17 cellular contexts compared by ENCODE assay signal in the genomic region with DNA sequence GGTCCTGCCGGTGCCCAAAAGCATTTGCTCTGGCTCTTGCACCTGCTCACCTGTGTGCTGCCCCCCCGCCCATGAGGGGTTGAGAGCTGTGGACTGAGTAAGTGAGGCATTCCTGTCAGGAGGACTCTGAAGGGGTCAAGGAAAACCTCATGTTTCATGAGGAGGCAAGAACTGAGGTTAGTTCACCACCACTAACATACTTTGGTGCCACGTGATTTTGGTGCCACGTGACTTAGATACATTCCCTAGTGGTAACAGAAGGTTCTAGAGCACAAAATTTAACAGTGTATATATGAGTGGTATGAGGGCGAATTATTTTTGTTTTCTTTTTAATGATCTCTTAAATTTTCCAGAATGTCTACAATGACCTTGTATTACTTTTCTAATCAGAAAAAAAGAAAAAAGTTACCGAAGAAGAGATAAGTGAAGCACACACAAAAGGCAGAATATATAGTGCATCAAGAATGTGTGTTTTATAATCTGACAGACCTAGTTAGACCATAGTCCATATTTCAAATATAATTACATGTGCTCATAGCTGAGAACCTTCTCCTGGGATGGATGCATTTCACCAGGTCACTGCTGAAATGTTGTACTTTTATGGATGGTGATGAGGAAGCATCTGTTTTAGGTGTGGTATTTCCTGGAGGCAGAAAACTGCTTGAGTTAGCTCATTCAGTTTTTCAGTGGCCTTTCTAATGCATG. TPM values are rescaled to one million over a fixed set of nuclear protein-coding genes. Genes with fewer than 3 reads are reported as not detected.
DNase-seq lines count a peak whose midpoint lies in the region; ATAC-seq, FAIRE-seq and TF ChIP-seq lines count a peak whose summit lies in the region.
"Had no signal": no experiment of that assay in that cellular context is flagged by ENCODE, and none has a peak within 500 bp of the region (broad histone marks: within the 10 kb centered on the region; RNA-seq: fewer than 3 reads in every experiment).

No MANE protein-coding gene starts in this region.

- no peaks in the 10 kb centered on the region for H3K9me3 ChIP-seq in CD4-positive, alpha-beta T cell (ENCODE audit: control insufficient read depth, low read length)
- no peaks in the 10 kb centered on the region for H3K9me3 ChIP-seq in RWPE2 (ENCODE audit: severe bottlenecking)
- no peaks in the 10 kb centered on the region for H3K9me3 ChIP-seq in keratinocyte (ENCODE audit: control insufficient read depth, low read depth, low read length)
- H3K9me3 ChIP-seq in Caco-2 = no peaks in the 10 kb centered on the region
- no peaks in the 10 kb centered on the region for H3K9me3 ChIP-seq in psoas muscle
- H3K9me3 ChIP-seq: prostate gland had no signal

- dilution Hi-C loops in keratinocyte (cut with MboI; ENCODE audit: extremely low pct_ligation_motif_present, low sequenced_read_pairs) = no loop called here

- H3K27me3 ChIP-seq in CD4-positive, alpha-beta T cell (ENCODE audit: control insufficient read depth, insufficient read depth, low read length) = no peaks in the 10 kb centered on the region
- H3K27me3 ChIP-seq in RWPE2 (ENCODE audit: insufficient read depth, poor library complexity, severe bottlenecking) (no peaks in the 10 kb centered on the region), keratinocyte (ENCODE audit: control insufficient read depth, extremely low read depth, insufficient read depth, low read length) (no peaks in the 10 kb centered on the region), Caco-2 (replicated peaks; ENCODE audit: control insufficient read depth, insufficient read depth, low read length) (no peaks in the 10 kb centered on the region), psoas muscle (ENCODE audit: insufficient read depth in 3 of 3, low read length in 2 of 3) (peaks cover 0 to under 1% (median under 1%) of the 10 kb centered on the region in 3 donors)

- H3K9me3 Mint-ChIP-seq in CD4-positive, alpha-beta T cell = no peaks in the 10 kb centered on the region
- no peaks in the 10 kb centered on the region for H3K9me3 Mint-ChIP-seq in Caco-2 (ENCODE audit: unreplicated experiment)
- H3K9me3 Mint-ChIP-seq in stimulated activated effector memory CD8-positive, alpha-beta T cell treated with anti-CD3 and anti-CD28 coated beads, Interleukin-12 subunit alpha, Interleukin-12 subunit beta, amount 100 ng/mL, for 72 hours = no peaks in the 10 kb centered on the region

- no peak for TF ChIP-seq CTCF in CD4-positive, alpha-beta T cell (IDR thresholded peaks at IDR 0.05)
- TF ChIP-seq CTCF in RWPE2 (IDR thresholded peaks at IDR 0.05; ENCODE audit: poor library complexity, severe bottlenecking) (no peak), keratinocyte (optimal IDR thresholded peaks at IDR 0.05 in 1 of 3, IDR thresholded peaks at IDR 0.05 in 1 of 3, conservative IDR thresholded peaks at IDR 0.05 in 1 of 3; ENCODE audit: extremely low read depth in 1 of 3, insufficient read depth in 2 of 3, low read length in 3 of 3) (no peak), Caco-2 (IDR thresholded peaks at IDR 0.05; ENCODE audit: insufficient read depth in 1 of 2, low read depth in 1 of 2, low read length in 1 of 2, severe bottlenecking in 1 of 2, unreplicated experiment in 1 of 2) (no peak), psoas muscle (IDR thresholded peaks at IDR 0.05) (no peak)

- H3K4me1 Mint-ChIP-seq in CD4-positive, alpha-beta T cell (ENCODE audit: low read depth) = peaks cover 63% of the 10 kb centered on the region
- H3K4me1 Mint-ChIP-seq in Caco-2 (ENCODE audit: low read depth, unreplicated experiment) = no peaks in the 10 kb centered on the region
- H3K4me1 Mint-ChIP-seq in stimulated activated effector memory CD8-positive, alpha-beta T cell treated with anti-CD3 and anti-CD28 coated beads, Interleukin-12 subunit alpha, Interleukin-12 subunit beta, amount 100 ng/mL, for 72 hours = peaks cover 50% of the 10 kb centered on the region

- H3K79me2 ChIP-seq in keratinocyte (ENCODE audit: control insufficient read depth, insufficient read depth, low read length) = no peaks in the 10 kb centered on the region

- BruUV-seq in Caco-2 (replicated peaks; lab: Mats Ljungman, UMichigan) = no TSS peak

- H3K4me3 ChIP-seq in RWPE2 (ENCODE audit: severe bottlenecking) (no peak overlapping the region), keratinocyte (ENCODE audit: control insufficient read depth in 2 of 3, extremely low read depth in 1 of 3, insufficient read depth in 2 of 3, low read depth in 1 of 3, low read length in 3 of 3) (no peak overlapping the region), Caco-2 (ENCODE audit: low read depth, low read length) (no peak overlapping the region), psoas muscle (no peak overlapping the region)
- H3K4me3 ChIP-seq: prostate gland had no signal

- DNase-seq in A172 (ENCODE audit: low spot score) (peak; percentile 24), RWPE2 (ENCODE audit: low spot score) (no peak), keratinocyte (ENCODE audit: low read depth, low spot score) (no peak), NCI-H446 (lab: John Stamatoyannopoulos, UW) (no peak), Caco-2 (no peak), psoas muscle (no peak)
- DNase-seq in CD4-positive, alpha-beta T cell = no peak
- no peak for DNase-seq in stimulated activated effector memory CD8-positive, alpha-beta T cell treated with anti-CD3 and anti-CD28 coated beads, Interleukin-12 subunit alpha, Interleukin-12 subunit beta, amount 100 ng/mL, for 72 hours (ENCODE audit: low spot score in 2 of 2)
- DNase-seq: DMS79 treated with DMSO at 0.1 percent for 48 hours, hypothalamus, KG1, NCI-H1417, NCI-H345, substantia nigra had no signal

- no peaks in the 10 kb centered on the region for H4K20me1 ChIP-seq in keratinocyte (ENCODE audit: control insufficient read depth, extremely low read depth, insufficient read depth, low read length)

- no peak for FAIRE-seq in keratinocyte (lab: Jason Lieb, UNC)

- 84 to 89% (median 86%) methylated on average over 6 of the region's 6 CpGs for WGBS in psoas muscle, 3 donors

- H3K36me3 ChIP-seq in RWPE2 (ENCODE audit: low read depth) (no peaks in the 10 kb centered on the region; the same call in 1 of the 2 replicates), keratinocyte (ENCODE audit: control insufficient read depth in 2 of 2, extremely low read depth in 1 of 2, insufficient read depth in 2 of 2, low read length in 2 of 2) (no peaks in the 10 kb centered on the region), Caco-2 (ENCODE audit: control insufficient read depth, insufficient read depth, low read length) (no peaks in the 10 kb centered on the region), psoas muscle (ENCODE audit: insufficient read depth in 1 of 2, low read depth in 1 of 2) (no peaks in the 10 kb centered on the region)
- H3K36me3 ChIP-seq: prostate gland had no signal

- no peak for ATAC-seq in CD4-positive, alpha-beta T cell (ENCODE audit: poor library complexity)
- no peak for ATAC-seq in RWPE2 (ENCODE audit: low read depth)
- ATAC-seq in psoas muscle = no peak
- no peak for ATAC-seq in stimulated activated effector memory CD8-positive, alpha-beta T cell treated with anti-CD3 and anti-CD28 coated beads, Interleukin-12 subunit alpha, Interleukin-12 subunit beta, amount 100 ng/mL, for 72 hours
- ATAC-seq: left lobe of liver had no signal

- peaks cover 36% of the 10 kb centered on the region for H3K4me1 ChIP-seq in RWPE2 (ENCODE audit: insufficient read depth, poor library complexity, severe bottlenecking)
- H3K4me1 ChIP-seq in keratinocyte (ENCODE audit: control insufficient read depth, extremely low read depth, insufficient read depth, low read length) = peaks cover 45% of the 10 kb centered on the region
- no peaks in the 10 kb centered on the region for H3K4me1 ChIP-seq in Caco-2
- H3K4me1 ChIP-seq in psoas muscle = no peaks in the 10 kb centered on the region
- H3K4me1 ChIP-seq: prostate gland had no signal

- CTCF ChIA-PET in CD4-positive, alpha-beta T cell (lab: Charles Lee) = interaction anchor here (1.6 kb wide), 1 partner anchor 76 kb away, joined by 5 read pairs; no protein-coding TSS in a partner anchor
- CTCF ChIA-PET in Caco-2 (lab: Charles Lee) = no interaction called here

- H3K4me2 ChIP-seq in keratinocyte (ENCODE audit: control insufficient read depth, extremely low read depth, insufficient read depth, low read depth, low read length) = no peak overlapping the region

- POLR2A ChIA-PET in CD4-positive, alpha-beta T cell (lab: Charles Lee) = interaction anchor here (0.6 kb wide), 2 partner anchors 12 to 75 kb away, joined by 3 read pairs; no protein-coding TSS in a partner anchor
- POLR2A ChIA-PET in Caco-2 (lab: Charles Lee) = no interaction called here

- H2AFZ ChIP-seq in keratinocyte (ENCODE audit: control insufficient read depth, low read length) = no peak overlapping the region

- no peaks in the 10 kb centered on the region for H3K9me1 ChIP-seq in keratinocyte (ENCODE audit: control insufficient read depth, extremely low read depth, insufficient read depth, low read length)

- intact Hi-C loops in CD4-positive, alpha-beta T cell (cut with DNase I, micrococcal nuclease) = loop anchor here in 1 of 2 experiments (10.0 kb wide), 1 partner anchor 78 kb away; no protein-coding TSS in a partner anchor
- intact Hi-C loops in Caco-2 (cut with micrococcal nuclease; ENCODE audit: unreplicated experiment) (no loop called here), psoas muscle (cut with DNase I) (no loop called here)

- peak overlapping the region; percentile 86 for H3K27ac Mint-ChIP-seq in CD4-positive, alpha-beta T cell
- H3K27ac Mint-ChIP-seq in Caco-2 (ENCODE audit: unreplicated experiment) = no peak overlapping the region
- no peak overlapping the region for H3K27ac Mint-ChIP-seq in stimulated activated effector memory CD8-positive, alpha-beta T cell treated with anti-CD3 and anti-CD28 coated beads, Interleukin-12 subunit alpha, Interleukin-12 subunit beta, amount 100 ng/mL, for 72 hours

- H3K27me3 Mint-ChIP-seq in CD4-positive, alpha-beta T cell = no peaks in the 10 kb centered on the region
- H3K27me3 Mint-ChIP-seq in Caco-2 (ENCODE audit: insufficient read depth, unreplicated experiment) = peaks cover 9% of the 10 kb centered on the region

- H3K27ac ChIP-seq in CD4-positive, alpha-beta T cell (ENCODE audit: low read depth, low read length) = peak overlapping the region; percentile 9
- H3K27ac ChIP-seq in RWPE2 (ENCODE audit: poor library complexity, severe bottlenecking) (peak overlapping the region; percentile 87), keratinocyte (ENCODE audit: control insufficient read depth, insufficient read depth, low read length) (peak overlapping the region; percentile 28), psoas muscle (no peak overlapping the region)
- H3K27ac ChIP-seq: prostate gland had no signal

- no peaks in the 10 kb centered on the region for H3K36me3 Mint-ChIP-seq in CD4-positive, alpha-beta T cell (ENCODE audit: low read depth)
- H3K36me3 Mint-ChIP-seq in Caco-2 (ENCODE audit: insufficient read depth, unreplicated experiment) = no peaks in the 10 kb centered on the region
- no peaks in the 10 kb centered on the region for H3K36me3 Mint-ChIP-seq in stimulated activated effector memory CD8-positive, alpha-beta T cell treated with anti-CD3 and anti-CD28 coated beads, Interleukin-12 subunit alpha, Interleukin-12 subunit beta, amount 100 ng/mL, for 72 hours

- H3K9ac ChIP-seq in keratinocyte (ENCODE audit: control insufficient read depth, extremely low read depth, insufficient read depth, low read length) = no peak overlapping the region

- no peak overlapping the region for H3K4me3 Mint-ChIP-seq in CD4-positive, alpha-beta T cell
- no peak overlapping the region for H3K4me3 Mint-ChIP-seq in Caco-2 (ENCODE audit: unreplicated experiment)
- H3K4me3 Mint-ChIP-seq in stimulated activated effector memory CD8-positive, alpha-beta T cell treated with anti-CD3 and anti-CD28 coated beads, Interleukin-12 subunit alpha, Interleukin-12 subunit beta, amount 100 ng/mL, for 72 hours = no peak overlapping the region

RNA-seq across cellular contexts. Expression of a gene that starts 6.5 kb away (rescaled TPM):
- not detected in 2 replicates for total RNA-seq in A172 (2014; rRNA removed; shearing (Covaris generic))
- total RNA-seq in CD4-positive, alpha-beta T cell = not detected
- polyA plus RNA-seq in keratinocyte (not detected in 3 replicates), psoas muscle (not detected)
- polyA plus RNA-seq in keratinocyte (2011; ENCODE audit: low read depth) = not detected
- polyA plus RNA-seq in keratinocyte (2011; cell fraction: cytosol; rRNA removed) = not detected in 2 replicates
- polyA plus RNA-seq in keratinocyte (2011; cell fraction: nucleus; rRNA removed) = 0.08 TPM in 1 of 2 replicates, not detected in the other
- not detected in 2 replicates for polyA plus RNA-seq in keratinocyte (2012; ENCODE audit: low replicate concordance)
- polyA minus RNA-seq in keratinocyte = not detected in 3 replicates
- not detected for polyA minus RNA-seq in keratinocyte (2011; cell fraction: cytosol; rRNA and poly(A)+ RNA removed)
- not detected in 2 replicates for polyA minus RNA-seq in keratinocyte (2011; cell fraction: nucleus; rRNA and poly(A)+ RNA removed)
- total RNA-seq in Caco-2 (2022) (not detected in 2 replicates), psoas muscle (not detected)
- total RNA-seq: left lobe of liver, prostate gland, SK-MEL-5 had no signal
